Comparison of ENCODE assay signal across 18 cellular contexts in the genomic region with DNA sequence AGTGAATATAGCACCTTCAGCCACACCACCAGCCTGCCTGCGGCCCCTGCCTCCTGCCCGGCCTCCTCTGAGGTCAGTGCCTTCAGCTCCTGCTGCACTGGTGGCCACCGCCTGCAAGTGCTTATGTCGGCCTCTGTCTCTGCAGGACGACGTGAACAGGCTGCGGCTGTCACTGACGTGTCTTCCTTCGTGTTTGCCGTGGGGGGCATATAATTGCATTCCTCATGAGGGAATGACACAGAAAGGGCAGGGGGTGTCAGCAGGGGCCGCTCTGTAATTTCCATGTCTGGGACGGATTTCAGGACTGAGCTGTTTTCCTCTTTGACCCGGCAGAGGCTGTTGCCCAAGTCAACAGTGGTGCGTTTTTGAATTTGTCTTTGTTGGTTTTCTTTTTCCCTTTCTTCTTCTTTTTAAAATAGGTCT. TPM values are rescaled to one million over a fixed set of nuclear protein-coding genes. Genes with fewer than 3 reads are reported as not detected.
DNase-seq lines count a peak whose midpoint lies in the region; ATAC-seq, FAIRE-seq and TF ChIP-seq lines count a peak whose summit lies in the region.
"Had no signal": no experiment of that assay in that cellular context is flagged by ENCODE, and none has a peak within 500 bp of the region (broad histone marks: within the 10 kb centered on the region; RNA-seq: fewer than 3 reads in every experiment).

No MANE protein-coding gene starts in this region.

- peaks cover 12% of the 10 kb centered on the region; the same call in 1 of the 2 replicates for H3K79me2 ChIP-seq in H9 (ENCODE audit: insufficient read depth, low read length)

- FAIRE-seq in kidney (lab: Jason Lieb, UNC) = no peak
- FAIRE-seq: TTC549 had no signal

- H3K79me1 ChIP-seq in H9 (ENCODE audit: insufficient read depth, low read depth, low read length, poor library complexity, severe bottlenecking) = peaks cover 8% of the 10 kb centered on the region

- H2BK5ac ChIP-seq in H9 (ENCODE audit: insufficient read length, low read length) = no peak overlapping the region

- H3K9me3 ChIP-seq in H9 (ENCODE audit: control insufficient read depth, low read depth, low read length) (no peaks in the 10 kb centered on the region), adrenal gland (replicated peaks in 1 of 3) (no peaks in the 10 kb centered on the region), kidney (ENCODE audit: control insufficient read depth in 1 of 2, low read length in 2 of 2) (no peaks in the 10 kb centered on the region)

- no peak for ATAC-seq in stimulated activated memory B cell treated with anti-CD40 and anti-IgM and Interleukin-4, amounts not matched to agents 10 μg/mL and 1 μg/mL and 100 μg/mL, for 72 hours
- no peak for ATAC-seq in GM18517 (IDR thresholded peaks at IDR 0.05; ENCODE audit: unreplicated experiment)
- ATAC-seq in HG03139 (IDR thresholded peaks at IDR 0.05; ENCODE audit: unreplicated experiment) = no peak
- ATAC-seq in esophagus mucosa = no peak
- ATAC-seq: activated T-helper 17 cell treated with anti-CD3 and anti-CD28 coated beads, Interleukin-2, amount 50 U/mL, for 72 hours had no signal

- H3K36me3 ChIP-seq in adrenal gland (replicated peaks in 1 of 2) = peaks cover 0 to 10% of the 10 kb centered on the region in 2 donors
- H3K36me3 ChIP-seq in kidney (ENCODE audit: control insufficient read depth in 1 of 2, insufficient read depth in 2 of 2, low read length in 2 of 2) = peaks cover 9 to 13% of the 10 kb centered on the region in 2 donors

- H3K4me1 ChIP-seq in H9 (ENCODE audit: insufficient read depth, low read length) (no peaks in the 10 kb centered on the region; the same call in 1 of the 2 replicates), adrenal gland (replicated peaks in 1 of 2) (peaks cover 32 to 80% of the 10 kb centered on the region in 2 donors), kidney (ENCODE audit: control insufficient read depth in 1 of 2, insufficient read depth in 1 of 2, low read depth in 1 of 2, low read length in 2 of 2) (peaks cover 37 to 58% of the 10 kb centered on the region in 2 donors)

- H3K4me3 ChIP-seq in adrenal gland (no peak overlapping the region), kidney (ENCODE audit: low read length in 2 of 2) (no peak overlapping the region)
- H3K4me3 ChIP-seq: GM23248 had no signal

- H2AFZ ChIP-seq in H9 (ENCODE audit: low read length) = no peak overlapping the region
- H2AFZ ChIP-seq: GM23248 had no signal

- no peak overlapping the region for H3K27ac ChIP-seq in H9 (ENCODE audit: insufficient read length, low read depth, low read length)
- peak overlapping the region in 3 of 5 donors; percentile 8 to 79 (median 52) for H3K27ac ChIP-seq in adrenal gland
- peak overlapping the region in 1 of 2 donors; percentile 0 for H3K27ac ChIP-seq in kidney (ENCODE audit: low read depth in 2 of 2, low read length in 2 of 2)
- H3K27ac ChIP-seq: GM23248, KMS-11 had no signal

- no CpG with 5 or more reads among the region's 14 CpGs for WGBS in H9 (ENCODE audit: extremely low coverage, insufficient read length, low lambda C conversion rate)
- WGBS in adrenal gland, 4 donors = 68 to 73% (median 71%) methylated on average over 12 to 14 of the region's 14 CpGs

- no peak overlapping the region for H2BK20ac ChIP-seq in H9 (ENCODE audit: low read depth, low read length, poor library complexity, severe bottlenecking)

- H4K20me1 ChIP-seq in H9 (ENCODE audit: control insufficient read depth, insufficient read depth, insufficient read length) = peaks cover 4% of the 10 kb centered on the region

- peaks cover 30 to 38% of the 10 kb centered on the region in 2 experiments for H3K4me1 Mint-ChIP-seq in H9
- peaks cover 94% of the 10 kb centered on the region for H3K4me1 Mint-ChIP-seq in stimulated activated memory B cell treated with anti-CD40 and anti-IgM and Interleukin-4, amounts not matched to agents 10 μg/mL and 1 μg/mL and 100 μg/mL, for 72 hours

- no peak overlapping the region for H4K5ac ChIP-seq in H9 (ENCODE audit: insufficient read length, low read depth, low read length)

- intact Hi-C loops in adrenal gland (cut with DNase I) = no loop called here
- intact Hi-C loops in kidney (cut with DNase I) = no loop called here

- H2AK5ac ChIP-seq in H9 (ENCODE audit: insufficient read length, low read length) = no peak overlapping the region

- H3K9me3 Mint-ChIP-seq in H9 = no peaks in the 10 kb centered on the region
- no peaks in the 10 kb centered on the region for H3K9me3 Mint-ChIP-seq in stimulated activated memory B cell treated with anti-CD40 and anti-IgM and Interleukin-4, amounts not matched to agents 10 μg/mL and 1 μg/mL and 100 μg/mL, for 72 hours
- H3K9me3 Mint-ChIP-seq: activated T-helper 17 cell treated with anti-CD3 and anti-CD28 coated beads, Interleukin-2, amount 50 U/mL, for 72 hours had no signal

- H3K36me3 Mint-ChIP-seq in H9 (ENCODE audit: insufficient read depth in 1 of 3, low read depth in 3 of 3) = peaks cover 17 to 30% (median 28%) of the 10 kb centered on the region in 3 experiments
- H3K36me3 Mint-ChIP-seq in stimulated activated memory B cell treated with anti-CD40 and anti-IgM and Interleukin-4, amounts not matched to agents 10 μg/mL and 1 μg/mL and 100 μg/mL, for 72 hours = peaks cover 49% of the 10 kb centered on the region

- H2BK15ac ChIP-seq in H9 (ENCODE audit: low read depth, low read length) = no peak overlapping the region

- H3K4ac ChIP-seq in H9 (ENCODE audit: low read depth, low read length) = no peak overlapping the region

- H3K23ac ChIP-seq in H9 (ENCODE audit: insufficient read length, low read depth, low read length) = no peak overlapping the region

- H3K9ac ChIP-seq in H9 (ENCODE audit: extremely low read depth, insufficient read length, low read length) (no peak overlapping the region), kidney (ENCODE audit: low read length in 2 of 2) (no peak overlapping the region)
- H3K9ac ChIP-seq: GM23248, KMS-11 had no signal

- H3K27me3 ChIP-seq in H9 (ENCODE audit: insufficient read depth, low read length) = no peaks in the 10 kb centered on the region
- no peaks in the 10 kb centered on the region for H3K27me3 ChIP-seq in adrenal gland

- no peak overlapping the region for H2BK120ac ChIP-seq in H9 (ENCODE audit: low read depth, low read length, poor library complexity, severe bottlenecking)

- no peak overlapping the region for H3T11ph ChIP-seq in H9 (ENCODE audit: low read length)

- H4K91ac ChIP-seq in H9 (ENCODE audit: insufficient read length, low read depth, low read length) = no peak overlapping the region

- no peak overlapping the region for H3K14ac ChIP-seq in H9 (ENCODE audit: insufficient read depth, low read length)

- no peak for TF ChIP-seq POLR2A in adrenal gland (IDR thresholded peaks at IDR 0.05)

- no peak overlapping the region for H4K8ac ChIP-seq in H9 (replicated peaks; ENCODE audit: insufficient read length, low read depth, low read length)

- DNase-seq in H9 = no peak
- peak in 1 of 7 donors; percentile 73 for DNase-seq in adrenal gland
- peak; percentile 82 for DNase-seq in kidney
- no peak for DNase-seq in NCI-H1694 (lab: John Stamatoyannopoulos, UW)
- DNase-seq: activated CD4-positive, alpha-beta T cell treated with anti-CD3 and anti-CD28 coated beads, Interleukin-2, amount 50 U/mL, for 4 hours; effector CD8-positive, alpha-beta T cell; foreskin melanocyte; NCI-H1417; NCI-H345 had no signal

- no peak overlapping the region for H3K4me3 Mint-ChIP-seq in H9
- H3K4me3 Mint-ChIP-seq in stimulated activated memory B cell treated with anti-CD40 and anti-IgM and Interleukin-4, amounts not matched to agents 10 μg/mL and 1 μg/mL and 100 μg/mL, for 72 hours = no peak overlapping the region
- H3K4me3 Mint-ChIP-seq: activated T-helper 17 cell treated with anti-CD3 and anti-CD28 coated beads, Interleukin-2, amount 50 U/mL, for 72 hours had no signal

- TF ChIP-seq CTCF in H9 (conservative IDR thresholded peaks at IDR 0.05) = no peak
- no peak for TF ChIP-seq CTCF in adrenal gland (IDR thresholded peaks at IDR 0.05)
- TF ChIP-seq CTCF in kidney (IDR thresholded peaks at IDR 0.05; ENCODE audit: borderline replicate concordance, extremely low read depth, insufficient read depth) = no peak

- no peaks in the 10 kb centered on the region for H3K27me3 Mint-ChIP-seq in H9 (ENCODE audit: low read depth)
- H3K27me3 Mint-ChIP-seq in stimulated activated memory B cell treated with anti-CD40 and anti-IgM and Interleukin-4, amounts not matched to agents 10 μg/mL and 1 μg/mL and 100 μg/mL, for 72 hours = no peaks in the 10 kb centered on the region
- H3K27me3 Mint-ChIP-seq: activated T-helper 17 cell treated with anti-CD3 and anti-CD28 coated beads, Interleukin-2, amount 50 U/mL, for 72 hours; progenitor cell of endocrine pancreas had no signal

- no peak overlapping the region for H3K18ac ChIP-seq in H9 (ENCODE audit: insufficient read length, low read depth, low read length)

- H3K23me2 ChIP-seq in H9 (ENCODE audit: insufficient read length, low read depth, low read length, poor library complexity, severe bottlenecking) = no peaks in the 10 kb centered on the region

- no peak overlapping the region for H3K56ac ChIP-seq in H9 (ENCODE audit: insufficient read length, low read depth, low read length)

- H2BK12ac ChIP-seq in H9 (ENCODE audit: insufficient read length, low read depth, low read length) = no peak overlapping the region

- H3K27ac Mint-ChIP-seq in H9 = peak overlapping the region; percentile 72 to 90 (median 73); a peak in 3 of 7 replicates
- peak overlapping the region; percentile 88 for H3K27ac Mint-ChIP-seq in stimulated activated memory B cell treated with anti-CD40 and anti-IgM and Interleukin-4, amounts not matched to agents 10 μg/mL and 1 μg/mL and 100 μg/mL, for 72 hours
- H3K27ac Mint-ChIP-seq: activated T-helper 17 cell treated with anti-CD3 and anti-CD28 coated beads, Interleukin-2, amount 50 U/mL, for 72 hours; progenitor cell of endocrine pancreas had no signal

- no peak overlapping the region for H3K4me2 ChIP-seq in H9 (ENCODE audit: insufficient read depth, insufficient read length, low read length)
- H3K4me2 ChIP-seq: KMS-11 had no signal

RNA-seq across cellular contexts. Expression of gene CMIP, which starts 28.5 kb away (rescaled TPM):
- total RNA-seq in H9 (2021) (48.2 and 49.7 TPM in 2 replicates), adrenal gland (10 to 100 TPM; 34.3 to 87.9 (median 54.9) TPM), kidney (65.7 TPM), esophagus mucosa (47.0 TPM)
- polyA plus RNA-seq in adrenal gland (10 to 100 TPM; 10.9 to 49.0 (median 17.4) TPM), kidney (ENCODE audit: insufficient read depth, low read depth, low replicate concordance) (16.6 TPM)
